In the genomic region with DNA sequence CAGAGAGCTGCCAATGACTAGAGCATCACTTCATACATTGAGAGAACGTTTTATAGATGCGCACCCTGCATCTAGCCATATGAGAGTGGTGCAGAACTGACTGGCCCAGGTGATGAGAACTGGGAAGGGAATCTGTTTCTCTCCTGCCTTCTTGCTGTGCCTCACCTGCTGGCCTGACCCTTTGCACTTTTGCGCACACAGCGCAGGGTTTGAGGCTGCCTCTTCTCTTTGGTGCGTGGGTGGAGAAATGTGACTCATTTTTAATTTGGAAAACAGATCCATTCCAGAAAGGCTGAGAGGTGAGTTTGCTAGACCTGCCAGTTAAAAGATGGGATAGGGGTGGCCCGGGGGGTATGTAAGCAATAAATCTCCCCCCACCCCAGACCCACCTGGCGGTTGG, we compare ENCODE assay signal across 1 cellular context.
TF ChIP-seq lines count a peak whose summit lies in the region.

No MANE protein-coding gene starts in this region.

TF ChIP-seq in HepG2, 621 proteins besides CTCF, POLR2A, EP300 and RAD21 (continued from another document):
- TF ChIP-seq ZNF333 (CRISPR knock-in tag; IDR thresholded peaks at IDR 0.05; ENCODE audit: borderline replicate concordance), result no peak
